Comparison of ENCODE assay signal across 14 cellular contexts in the genomic region with DNA sequence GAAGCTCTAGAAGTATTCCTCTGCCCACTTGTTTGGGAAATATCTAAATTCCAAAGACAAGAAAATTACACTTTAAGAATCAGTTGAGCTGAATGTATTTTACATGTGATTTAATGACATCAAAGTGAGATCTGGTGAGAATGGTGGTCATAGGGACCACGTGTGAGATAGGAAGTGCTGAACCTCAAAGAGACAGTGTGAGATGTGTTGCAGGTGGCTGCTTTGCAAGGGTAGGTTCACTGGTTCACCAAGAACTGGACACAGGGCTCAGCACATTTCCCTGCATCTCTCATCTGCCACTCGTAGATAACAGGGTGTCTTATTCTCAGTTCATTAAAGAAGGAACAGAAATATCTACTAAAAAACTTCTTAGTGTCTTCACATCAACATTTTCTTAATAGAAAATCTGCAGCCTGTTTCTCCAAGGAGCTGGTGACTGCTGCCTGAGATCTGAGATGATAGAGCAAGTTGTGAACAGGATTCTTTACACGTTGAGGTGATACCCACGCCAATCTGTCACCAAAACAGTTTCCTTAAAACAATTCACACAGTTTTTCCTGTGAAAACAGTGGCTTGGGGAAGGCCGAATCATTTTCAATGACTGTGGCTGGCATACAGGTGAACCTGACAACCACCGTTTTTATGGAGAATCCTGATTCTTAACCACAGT. TPM values are rescaled to one million over a fixed set of nuclear protein-coding genes. Genes with fewer than 3 reads are reported as not detected.
A peak's percentile ranks its signal among the peaks of the same experiment; 100 is the strongest.
DNase-seq lines count a peak whose midpoint lies in the region; ATAC-seq lines count a peak whose summit lies in the region.
"Had no signal": no experiment of that assay in that cellular context is flagged by ENCODE, and none has a peak within 500 bp of the region (broad histone marks: within the 10 kb centered on the region; RNA-seq: fewer than 3 reads in every experiment).

No MANE protein-coding gene starts in this region.

- no peaks in the 10 kb centered on the region for H3K27me3 ChIP-seq in CD4-positive, alpha-beta memory T cell (ENCODE audit: insufficient read depth, low read length)
- H3K27me3 ChIP-seq: BE2C had no signal

- no peaks in the 10 kb centered on the region for H3K9me3 Mint-ChIP-seq in CD4-positive, alpha-beta memory T cell
- H3K9me3 Mint-ChIP-seq: activated T-helper 2 cell treated with anti-CD3 and anti-CD28 coated beads, Interferon-gamma antibody, Interleukin-2, Interleukin-4, amounts not matched to agents 10 μg/mL and 5 μg/mL and 100 μg/mL, durations not matched to agents 14 hours and 24 hours and 36 hours had no signal

- POLR2A ChIA-PET in CD4-positive, alpha-beta memory T cell (lab: Charles Lee; ENCODE audit: partially characterized antibody), result interaction anchor here (0.7 to 2.7 kb wide), 7 partner anchors 9 to 130 kb away, joined by 3 to 14 read pairs (median 3); a partner anchor contains a TSS

- DNase-seq in CD4-positive, alpha-beta memory T cell, result peak in 1 of 5 donors; percentile 34
- DNase-seq in RPMI8226 (peak; percentile 17), G401 (ENCODE audit: low spot score) (no peak), SKM-1 (lab: John Stamatoyannopoulos, UW; ENCODE audit: unreplicated experiment) (no peak), mucosa of gallbladder (ENCODE audit: low spot score) (no peak)
- DNase-seq in stimulated activated CD8-positive, alpha-beta memory T cell treated with anti-CD3 and anti-CD28 coated beads, Interleukin-4, amount 100 ng/mL, for 48 hours, result no peak
- DNase-seq: BE2C, foreskin melanocyte, PC-9 had no signal

- intact Hi-C loops in CD4-positive, alpha-beta memory T cell (cut with micrococcal nuclease), result no loop called here

- H3K9me3 ChIP-seq in CD4-positive, alpha-beta memory T cell (ENCODE audit: control insufficient read depth in 1 of 2, low read length in 2 of 2), result no peaks in the 10 kb centered on the region
- H3K9me3 ChIP-seq: BE2C had no signal

- H3K4me3 Mint-ChIP-seq in CD4-positive, alpha-beta memory T cell, result peak overlapping the region in 4 of 8 donors; percentile 17 to 48 (median 25)

- CTCF ChIA-PET in CD4-positive, alpha-beta memory T cell (lab: Charles Lee; ENCODE audit: partially characterized antibody), result interaction anchor here (0.9 to 1.6 kb wide), 6 partner anchors 8 to 141 kb away, joined by 3 to 6 read pairs (median 4); no protein-coding TSS in a partner anchor

- H3K36me3 Mint-ChIP-seq in CD4-positive, alpha-beta memory T cell, result peaks cover 40 to 47% of the 10 kb centered on the region in 2 donors

- peak overlapping the region; percentile 12 for H3K27ac ChIP-seq in CD4-positive, alpha-beta memory T cell (ENCODE audit: low read depth, low read length)
- H3K27ac ChIP-seq: PC-9 had no signal

- ATAC-seq in GM19025 (IDR thresholded peaks at IDR 0.05; ENCODE audit: low read depth, unreplicated experiment) (peak; percentile 36), HG02759 (IDR thresholded peaks at IDR 0.05; ENCODE audit: unreplicated experiment) (peak; percentile 44)

- peak overlapping the region; percentile 20 to 91 (median 85) for H3K27ac Mint-ChIP-seq in CD4-positive, alpha-beta memory T cell
- H3K27ac Mint-ChIP-seq: activated T-helper 2 cell treated with anti-CD3 and anti-CD28 coated beads, Interferon-gamma antibody, Interleukin-2, Interleukin-4, amounts not matched to agents 10 μg/mL and 5 μg/mL and 100 μg/mL, durations not matched to agents 14 hours and 24 hours and 36 hours had no signal

- no peak overlapping the region for H3K4me3 ChIP-seq in CD4-positive, alpha-beta memory T cell (ENCODE audit: low read length in 2 of 2)
- H3K4me3 ChIP-seq: PC-9 had no signal

- peaks cover 68% of the 10 kb centered on the region for H3K4me1 ChIP-seq in CD4-positive, alpha-beta memory T cell (ENCODE audit: insufficient read depth, low read length)

- peaks cover 40 to 78% (median 55%) of the 10 kb centered on the region in 4 donors for H3K4me1 Mint-ChIP-seq in CD4-positive, alpha-beta memory T cell

- H3K36me3 ChIP-seq in CD4-positive, alpha-beta memory T cell (ENCODE audit: insufficient read depth, low read length), result peaks cover 6% of the 10 kb centered on the region
- H3K36me3 ChIP-seq: BE2C had no signal

- H3K27me3 Mint-ChIP-seq in CD4-positive, alpha-beta memory T cell, result no peaks in the 10 kb centered on the region

- in situ Hi-C loops in G401 (cut with HindIII; ENCODE audit: low sequenced_read_pairs), result no loop called here

RNA-seq across cellular contexts. Expression of a gene that starts 7.2 kb away (rescaled TPM):
- total RNA-seq in CD4-positive, alpha-beta memory T cell, result 10 to 100 TPM; 21.7 to 23.7 TPM
- polyA plus RNA-seq in CD4-positive, alpha-beta memory T cell, result 100 to 1,000 TPM in 1 of 2 donors, 10 to 100 TPM in 1; 98.7 to 124 TPM
- not detected in 2 replicates for total RNA-seq in G401 (2014; rRNA removed; shearing (Covaris generic))
- total RNA-seq in mucosa of gallbladder, result 1.3 TPM
- total RNA-seq: activated T-helper 2 cell treated with anti-CD3 and anti-CD28 coated beads, Interferon-gamma antibody, Interleukin-2, Interleukin-4, amounts not matched to agents 10 μg/mL and 5 μg/mL and 100 μg/mL, durations not matched to agents 14 hours and 24 hours and 36 hours; PC-9; pulmonary artery endothelial cell had no signal

RNA-seq across cellular contexts. Expression of a gene that starts 27.6 kb away (rescaled TPM):
- not detected for total RNA-seq in CD4-positive, alpha-beta memory T cell
- not detected for polyA plus RNA-seq in CD4-positive, alpha-beta memory T cell
- total RNA-seq in G401 (2014; rRNA removed; shearing (Covaris generic)), result not detected in 2 replicates
- total RNA-seq in mucosa of gallbladder, result not detected
- total RNA-seq: activated T-helper 2 cell treated with anti-CD3 and anti-CD28 coated beads, Interferon-gamma antibody, Interleukin-2, Interleukin-4, amounts not matched to agents 10 μg/mL and 5 μg/mL and 100 μg/mL, durations not matched to agents 14 hours and 24 hours and 36 hours; lower leg skin; PC-9; pulmonary artery endothelial cell had no signal
